23 cellular contexts compared by ENCODE assay signal in genomic region chr4:127846765-127847164, GRCh38. TPM values are rescaled to one million over a fixed set of nuclear protein-coding genes. Genes with fewer than 3 reads are reported as not detected.
DNase-seq lines count a peak whose midpoint lies in the region; ATAC-seq, FAIRE-seq and TF ChIP-seq lines count a peak whose summit lies in the region.
"Had no signal": no experiment of that assay in that cellular context is flagged by ENCODE, and none has a peak within 500 bp of the region (broad histone marks: within the 10 kb centered on the region; RNA-seq: fewer than 3 reads in every experiment).

No MANE protein-coding gene starts in this region.

- H3K79me2 ChIP-seq in K562 (ENCODE audit: control insufficient read depth, insufficient read depth, low read length) (no peaks in the 10 kb centered on the region), hepatocyte (peaks cover 5% of the 10 kb centered on the region)

- H3K27ac ChIP-seq in K562 (ENCODE audit: extremely low read depth, low read depth, low read length) (no peak overlapping the region), endodermal cell (ENCODE audit: low read depth, low read length) (no peak overlapping the region), hepatocyte (no peak overlapping the region)
- H3K27ac ChIP-seq: 22Rv1; A549; BLaER1 treated with 17β-estradiol and CSF1 and Interleukin-3, amounts not matched to agents 10 nM and 100 nM; C4-2B had no signal

- H3K36me3 Mint-ChIP-seq in Caco-2 (ENCODE audit: insufficient read depth, unreplicated experiment) (peaks cover 13% of the 10 kb centered on the region), endodermal cell (ENCODE audit: low read depth) (peaks cover 27% of the 10 kb centered on the region)

- H3K9ac ChIP-seq in K562 (ENCODE audit: insufficient read depth in 1 of 2, low read depth in 2 of 2, low read length in 2 of 2), result no peak overlapping the region
- no peak overlapping the region for H3K9ac ChIP-seq in endodermal cell (ENCODE audit: extremely low read depth, low read length, poor library complexity, severe bottlenecking)
- H3K9ac ChIP-seq: BLaER1 treated with 17β-estradiol and CSF1 and Interleukin-3, amounts not matched to agents 10 nM and 100 nM had no signal

- H3K4me1 ChIP-seq in Caco-2, result no peaks in the 10 kb centered on the region
- H3K4me1 ChIP-seq in K562 (replicated peaks in 1 of 2; ENCODE audit: control insufficient read depth in 2 of 2, insufficient read depth in 2 of 2, low read length in 2 of 2), result peaks cover 15 to 24% of the 10 kb centered on the region in 2 experiments; a peak in 4 of 5 replicates
- no peaks in the 10 kb centered on the region for H3K4me1 ChIP-seq in endodermal cell (ENCODE audit: control insufficient read depth, insufficient read depth, low read length)
- H3K4me1 ChIP-seq in hepatocyte (ENCODE audit: insufficient read depth), result no peaks in the 10 kb centered on the region
- H3K4me1 ChIP-seq: A549; BLaER1 treated with 17β-estradiol and CSF1 and Interleukin-3, amounts not matched to agents 10 nM and 100 nM had no signal

- H3K27ac Mint-ChIP-seq in Caco-2 (ENCODE audit: unreplicated experiment) (peak overlapping the region; percentile 26), endodermal cell (peak overlapping the region; percentile 80)
- H3K27ac Mint-ChIP-seq: B cell; CD4-positive, alpha-beta T cell; CD8-positive, alpha-beta T cell had no signal

- H3K4me1 Mint-ChIP-seq in Caco-2 (ENCODE audit: low read depth, unreplicated experiment) (peaks cover 6% of the 10 kb centered on the region), endodermal cell (peaks cover 37% of the 10 kb centered on the region)
- H3K4me1 Mint-ChIP-seq: B cell had no signal

- no peaks in the 10 kb centered on the region for H3K9me1 ChIP-seq in K562 (ENCODE audit: control insufficient read depth, insufficient read depth, low read length)

- in situ Hi-C loops in K562 (cut with MboI), result no loop called here

- FAIRE-seq in K562 (lab: Jason Lieb, UNC), result no peak
- FAIRE-seq: A549, GM12878, GM12892 had no signal

- no peaks in the 10 kb centered on the region for H3K36me3 ChIP-seq in Caco-2 (ENCODE audit: control insufficient read depth, insufficient read depth, low read length)
- H3K36me3 ChIP-seq in K562 (ENCODE audit: control insufficient read depth, insufficient read depth, low read length), result no peaks in the 10 kb centered on the region; the same call in 2 of the 3 replicates
- H3K36me3 ChIP-seq in endodermal cell (ENCODE audit: control insufficient read depth, insufficient read depth, low read length), result no peaks in the 10 kb centered on the region
- no peaks in the 10 kb centered on the region for H3K36me3 ChIP-seq in hepatocyte (replicated peaks; ENCODE audit: insufficient read depth, low read depth)

- TF ChIP-seq EP300 in K562 (IDR thresholded peaks at IDR 0.05; ENCODE audit: low read length), result no peak

- H3K9me2 ChIP-seq in hepatocyte (replicated peaks; ENCODE audit: insufficient read depth), result no peaks in the 10 kb centered on the region

- TF ChIP-seq RAD21 in K562 (CRISPR knock-in tag; conservative IDR thresholded peaks at IDR 0.05 in 1 of 2, IDR thresholded peaks at IDR 0.05 in 1 of 2), result no peak

- intact Hi-C loops in Caco-2 (cut with micrococcal nuclease; ENCODE audit: unreplicated experiment) (no loop called here), K562 (cut with micrococcal nuclease) (no loop called here)

- H3K27me3 Mint-ChIP-seq in Caco-2 (ENCODE audit: insufficient read depth, unreplicated experiment), result no peaks in the 10 kb centered on the region
- peaks cover 2% of the 10 kb centered on the region for H3K27me3 Mint-ChIP-seq in endodermal cell (ENCODE audit: insufficient read depth)
- H3K27me3 Mint-ChIP-seq: B cell; CD4-positive, alpha-beta T cell had no signal

- H3K27me3 ChIP-seq in Caco-2 (replicated peaks; ENCODE audit: control insufficient read depth, insufficient read depth, low read length), result no peaks in the 10 kb centered on the region
- no peaks in the 10 kb centered on the region for H3K27me3 ChIP-seq in K562 (ENCODE audit: control insufficient read depth in 2 of 2, insufficient read depth in 2 of 2, low read length in 2 of 2)
- H3K27me3 ChIP-seq in endodermal cell (ENCODE audit: control insufficient read depth, insufficient read depth, low read length, poor library complexity, severe bottlenecking), result no peaks in the 10 kb centered on the region
- H3K27me3 ChIP-seq in hepatocyte, result no peaks in the 10 kb centered on the region
- H3K27me3 ChIP-seq: BLaER1 treated with 17β-estradiol and CSF1 and Interleukin-3, amounts not matched to agents 10 nM and 100 nM had no signal

- H3K9me3 ChIP-seq in Caco-2 (peaks cover 12% of the 10 kb centered on the region; the same call in 1 of the 2 replicates), K562 (replicated peaks; ENCODE audit: control insufficient read depth, insufficient read depth, low read depth, low read length) (peaks cover 11% of the 10 kb centered on the region; the same call in 1 of the 2 replicates), endodermal cell (ENCODE audit: control insufficient read depth, low read length) (peaks cover 51% of the 10 kb centered on the region), hepatocyte (ENCODE audit: low read depth) (peaks cover 18% of the 10 kb centered on the region)

- no peak for DNase-seq in Caco-2
- DNase-seq in K562 (ENCODE audit: extremely low read depth in 1 of 4, low spot score in 3 of 4), result no peak
- no peak for DNase-seq in endodermal cell
- no peak for DNase-seq in hepatocyte (ENCODE audit: low spot score)
- DNase-seq in NCI-H82 treated with DMSO at 0.1 percent for 48 hours (lab: John Stamatoyannopoulos, UW; ENCODE audit: unreplicated experiment), result no peak
- DNase-seq: AML-193; CD4-positive, alpha-beta T cell; CD8-positive, alpha-beta T cell; DMS 273 treated with DMSO at 0.1 percent for 48 hours; DMS153; DMS53; DMS79; DND-41; EL; GDM1 had no signal

- no peak overlapping the region for H3K4me3 Mint-ChIP-seq in Caco-2 (ENCODE audit: unreplicated experiment)
- peak overlapping the region; percentile 2 for H3K4me3 Mint-ChIP-seq in endodermal cell
- H3K4me3 Mint-ChIP-seq: B cell; CD4-positive, alpha-beta T cell; CD8-positive, alpha-beta T cell had no signal

- CTCF ChIA-PET in Caco-2 (lab: Charles Lee) (no interaction called here), K562 (lab: Yijun Ruan, JAX; ENCODE audit: low intra/inter-chr PET ratio) (no interaction called here)

- ATAC-seq in K562 (no peak), HG02623 (IDR thresholded peaks at IDR 0.05; ENCODE audit: unreplicated experiment) (no peak)
- ATAC-seq: A549; CD8-positive, alpha-beta T cell had no signal

- POLR2A ChIA-PET in Caco-2 (lab: Charles Lee) (no interaction called here), K562 (lab: Yijun Ruan, JAX) (no interaction called here)

- H4K20me1 ChIP-seq in K562 (replicated peaks; ENCODE audit: control insufficient read depth, insufficient read depth, low read length) (no peaks in the 10 kb centered on the region), hepatocyte (ENCODE audit: insufficient read depth, poor library complexity, severe bottlenecking) (no peaks in the 10 kb centered on the region)
- H4K20me1 ChIP-seq: BLaER1 treated with 17β-estradiol and CSF1 and Interleukin-3, amounts not matched to agents 10 nM and 100 nM had no signal

- no peak for TF ChIP-seq POLR2A in K562 (conservative IDR thresholded peaks at IDR 0.05)

- H3K4me3 ChIP-seq in Caco-2 (ENCODE audit: low read depth, low read length) (no peak overlapping the region), K562 (no peak overlapping the region), endodermal cell (ENCODE audit: low read length) (no peak overlapping the region), hepatocyte (no peak overlapping the region)
- H3K4me3 ChIP-seq: A549; BLaER1 treated with 17β-estradiol and CSF1 and Interleukin-3, amounts not matched to agents 10 nM and 100 nM; GM12878 had no signal

- no peak for TF ChIP-seq CTCF in Caco-2 (IDR thresholded peaks at IDR 0.05; ENCODE audit: insufficient read depth in 1 of 2, low read depth in 1 of 2, low read length in 1 of 2, severe bottlenecking in 1 of 2, unreplicated experiment in 1 of 2)
- no peak for TF ChIP-seq CTCF in K562 (IDR thresholded peaks at IDR 0.05 in 2 of 3, conservative IDR thresholded peaks at IDR 0.05 in 1 of 3; ENCODE audit: insufficient read depth in 2 of 3, low read depth in 1 of 3, low read length in 3 of 3)
- no peak for TF ChIP-seq CTCF in endodermal cell (conservative IDR thresholded peaks at IDR 0.05)
- no peak for TF ChIP-seq CTCF in hepatocyte (IDR thresholded peaks at IDR 0.05; ENCODE audit: poor library complexity)

- no peak overlapping the region for H3K4me2 ChIP-seq in K562 (ENCODE audit: insufficient read depth, low read length)
- H3K4me2 ChIP-seq in hepatocyte, result no peak overlapping the region
- H3K4me2 ChIP-seq: A549; BLaER1 treated with 17β-estradiol and CSF1 and Interleukin-3, amounts not matched to agents 10 nM and 100 nM had no signal

- WGBS in K562 (ENCODE audit: insufficient coverage, low coverage, missing lambda C conversion rate), result 84% methylated on average over 1 of the region's 1 CpG
- no CpG with 5 or more reads among the region's 1 CpG for WGBS in endodermal cell (ENCODE audit: insufficient coverage in 1 of 2, insufficient read length in 1 of 2), 2 experiments
- WGBS in hepatocyte (ENCODE audit: low lambda C conversion rate, missing lambda C conversion rate), result 100% methylated on average over 1 of the region's 1 CpG

- BruUV-seq in Caco-2 (replicated peaks; lab: Mats Ljungman, UMichigan) (no TSS peak), K562 (replicated peaks; lab: Mats Ljungman, UMichigan) (no TSS peak)

- H2AFZ ChIP-seq in K562 (ENCODE audit: low read depth, low read length) (no peak overlapping the region), hepatocyte (no peak overlapping the region)

- peaks cover 39% of the 10 kb centered on the region for H3K9me3 Mint-ChIP-seq in Caco-2 (ENCODE audit: unreplicated experiment)
- H3K9me3 Mint-ChIP-seq in endodermal cell, result peaks cover 39% of the 10 kb centered on the region

RNA-seq across cellular contexts. Expression of gene PLK4, which starts 33.9 kb away (rescaled TPM):
- total RNA-seq in Caco-2 (2022) (28.2 and 31.1 TPM in 2 replicates), K562 (2014; rRNA removed) (48.7 and 54.3 TPM in 2 replicates), K562 (2014; rRNA removed; fragmentation: Illumina TruSeq; extraction: Trizol) (55.0 and 60.6 TPM in 2 replicates), K562 (2015; rRNA removed; fragmentation: Illumina TruSeq; extraction: Trizol) (49.1 and 53.6 TPM in 2 replicates), K562 (2021) (41.3 and 46.8 TPM in 2 replicates), endodermal cell (10 to 100 TPM; 28.7 to 31.3 TPM), hepatocyte (5.3 and 5.7 TPM in 2 replicates)
- total RNA-seq in K562 (2011; cell fraction: chromatin; rRNA removed; ENCODE audit: low replicate concordance), result 40.2 and 172 TPM in 2 replicates
- total RNA-seq in K562 (2011; cell fraction: nucleolus; rRNA removed), result 22.8 and 32.2 TPM in 2 replicates
- total RNA-seq in K562 (2011; cell fraction: nucleoplasm; rRNA removed), result 38.0 and 43.7 TPM in 2 replicates
- polyA plus RNA-seq in K562 (2011; rRNA removed) (75.0 and 95.3 TPM in 2 replicates), K562 (2014; fragmentation: Illumina TruSeq; extraction: Trizol) (56.8 and 61.7 TPM in 2 replicates), K562 (2014; fragmentation: Nextera tagmentation; extraction: Ambion mirVana) (10 to 100 TPM; 16.2 to 27.4 TPM), K562 (2014; rRNA removed) (72.0 and 93.8 TPM in 2 replicates), hepatocyte (3.3 and 5.4 TPM in 2 replicates)
- 13.9 and 28.8 TPM in 2 replicates for polyA plus RNA-seq in K562 (2011; cell fraction: cytosol; rRNA removed)
- 113 and 177 TPM in 2 replicates for polyA plus RNA-seq in K562 (2011; cell fraction: nucleus; rRNA removed)
- polyA plus RNA-seq in K562 (2012), result 24.9 and 27.7 TPM in 2 replicates
- 70.6 and 87.8 TPM in 2 replicates for polyA minus RNA-seq in K562 (2011; rRNA and poly(A)+ RNA removed)
- 17.6 and 19.2 TPM in 2 replicates for polyA minus RNA-seq in K562 (2011; cell fraction: cytosol; rRNA and poly(A)+ RNA removed)
- 45.9 and 88.3 TPM in 2 replicates for polyA minus RNA-seq in K562 (2011; cell fraction: nucleus; rRNA and poly(A)+ RNA removed)
- polyA plus RNA-seq in endodermal cell (2013, experiment 1 of 2), result 32.9 TPM
- 38.8 TPM for polyA plus RNA-seq in endodermal cell (2013, experiment 2 of 2)
